In genomic region chr10:123848564-123849457, GRCh38 we compare ENCODE assay signal across 1 cellular context.
TF ChIP-seq lines count a peak whose summit lies in the region.

No MANE protein-coding gene starts in this region.

TF ChIP-seq in HEK293, 187 proteins besides CTCF, POLR2A, EP300 and RAD21 (continued from another document):
- no peak for TF ChIP-seq ELK4 (IDR thresholded peaks at IDR 0.05; ENCODE audit: borderline replicate concordance, low read depth, low read length)
- TF ChIP-seq ZBTB49 (tag by site-specific recombination; IDR thresholded peaks at IDR 0.05; ENCODE audit: low read depth) = no peak
- peak; percentile 99 for TF ChIP-seq BCL6B (tag by site-specific recombination; IDR thresholded peaks at IDR 0.05)
- peak; percentile 41 for TF ChIP-seq SP7 (tag by site-specific recombination; IDR thresholded peaks at IDR 0.05)
- 0 out of 2 replicates have a peak, but pooled peaks have one; percentile 37 for TF ChIP-seq ZNF776 (tag by site-specific recombination; IDR thresholded peaks at IDR 0.05; ENCODE audit: borderline replicate concordance)
- TF ChIP-seq PRDM2 (tag by site-specific recombination; IDR thresholded peaks at IDR 0.05; ENCODE audit: borderline replicate concordance) = no peak
